ENCODE assay signal across 2 cellular contexts in genomic region chr10:110725809-110726641, GRCh38.
TF ChIP-seq lines count a peak whose summit lies in the region.

No MANE protein-coding gene starts in this region.

TF ChIP-seq in A549, 52 proteins besides CTCF, POLR2A, EP300 and RAD21 (continued from another document):
- TF ChIP-seq KDM5A (IDR thresholded peaks at IDR 0.05) (no peak), CHD2 (IDR thresholded peaks at IDR 0.05; ENCODE audit: low read length, partially characterized antibody) (no peak), MYC (IDR thresholded peaks at IDR 0.05; ENCODE audit: borderline replicate concordance, low read length) (no peak), CEBPB (IDR thresholded peaks at IDR 0.05) (no peak)

TF ChIP-seq in HEK293, 187 proteins besides CTCF, POLR2A, EP300 and RAD21 (continued from another document):
- TF ChIP-seq, protein P1, sequence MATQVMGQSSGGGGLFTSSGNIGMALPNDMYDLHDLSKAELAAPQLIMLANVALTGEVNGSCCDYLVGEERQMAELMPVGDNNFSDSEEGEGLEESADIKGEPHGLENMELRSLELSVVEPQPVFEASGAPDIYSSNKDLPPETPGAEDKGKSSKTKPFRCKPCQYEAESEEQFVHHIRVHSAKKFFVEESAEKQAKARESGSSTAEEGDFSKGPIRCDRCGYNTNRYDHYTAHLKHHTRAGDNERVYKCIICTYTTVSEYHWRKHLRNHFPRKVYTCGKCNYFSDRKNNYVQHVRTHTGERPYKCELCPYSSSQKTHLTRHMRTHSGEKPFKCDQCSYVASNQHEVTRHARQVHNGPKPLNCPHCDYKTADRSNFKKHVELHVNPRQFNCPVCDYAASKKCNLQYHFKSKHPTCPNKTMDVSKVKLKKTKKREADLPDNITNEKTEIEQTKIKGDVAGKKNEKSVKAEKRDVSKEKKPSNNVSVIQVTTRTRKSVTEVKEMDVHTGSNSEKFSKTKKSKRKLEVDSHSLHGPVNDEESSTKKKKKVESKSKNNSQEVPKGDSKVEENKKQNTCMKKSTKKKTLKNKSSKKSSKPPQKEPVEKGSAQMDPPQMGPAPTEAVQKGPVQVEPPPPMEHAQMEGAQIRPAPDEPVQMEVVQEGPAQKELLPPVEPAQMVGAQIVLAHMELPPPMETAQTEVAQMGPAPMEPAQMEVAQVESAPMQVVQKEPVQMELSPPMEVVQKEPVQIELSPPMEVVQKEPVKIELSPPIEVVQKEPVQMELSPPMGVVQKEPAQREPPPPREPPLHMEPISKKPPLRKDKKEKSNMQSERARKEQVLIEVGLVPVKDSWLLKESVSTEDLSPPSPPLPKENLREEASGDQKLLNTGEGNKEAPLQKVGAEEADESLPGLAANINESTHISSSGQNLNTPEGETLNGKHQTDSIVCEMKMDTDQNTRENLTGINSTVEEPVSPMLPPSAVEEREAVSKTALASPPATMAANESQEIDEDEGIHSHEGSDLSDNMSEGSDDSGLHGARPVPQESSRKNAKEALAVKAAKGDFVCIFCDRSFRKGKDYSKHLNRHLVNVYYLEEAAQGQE (tag by site-specific recombination; IDR thresholded peaks at IDR 0.05): peak; percentile 88
- peak; percentile 75 for TF ChIP-seq ZNF10 (tag by site-specific recombination; IDR thresholded peaks at IDR 0.05)
- TF ChIP-seq GLIS1 (tag by site-specific recombination; IDR thresholded peaks at IDR 0.05): peak; percentile 64
- 0 out of 2 replicates have a peak, but pooled peaks have one; percentile 31 for TF ChIP-seq PATZ1 (tag by site-specific recombination; IDR thresholded peaks at IDR 0.05)
- TF ChIP-seq, protein P2, sequence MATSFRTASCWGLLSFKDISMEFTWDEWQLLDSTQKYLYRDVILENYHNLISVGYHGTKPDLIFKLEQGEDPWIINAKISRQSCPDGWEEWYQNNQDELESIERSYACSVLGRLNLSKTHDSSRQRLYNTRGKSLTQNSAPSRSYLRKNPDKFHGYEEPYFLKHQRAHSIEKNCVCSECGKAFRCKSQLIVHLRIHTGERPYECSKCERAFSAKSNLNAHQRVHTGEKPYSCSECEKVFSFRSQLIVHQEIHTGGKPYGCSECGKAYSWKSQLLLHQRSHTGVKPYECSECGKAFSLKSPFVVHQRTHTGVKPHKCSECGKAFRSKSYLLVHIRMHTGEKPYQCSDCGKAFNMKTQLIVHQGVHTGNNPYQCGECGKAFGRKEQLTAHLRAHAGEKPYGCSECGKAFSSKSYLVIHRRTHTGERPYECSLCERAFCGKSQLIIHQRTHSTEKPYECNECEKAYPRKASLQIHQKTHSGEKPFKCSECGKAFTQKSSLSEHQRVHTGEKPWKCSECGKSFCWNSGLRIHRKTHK (tag by site-specific recombination; IDR thresholded peaks at IDR 0.05): no peak
- TF ChIP-seq ZBTB17 (tag by site-specific recombination; IDR thresholded peaks at IDR 0.05): peak; percentile 41
- 0 out of 2 replicates have a peak, but pooled peaks have one; percentile 37 for TF ChIP-seq PRDM4 (tag by site-specific recombination; IDR thresholded peaks at IDR 0.05)
- TF ChIP-seq GLI4 (tag by site-specific recombination; IDR thresholded peaks at IDR 0.05): no peak
- no peak for TF ChIP-seq BCL11B (tag by site-specific recombination; IDR thresholded peaks at IDR 0.05; ENCODE audit: low read depth)
- TF ChIP-seq ZNF600 (tag by site-specific recombination; IDR thresholded peaks at IDR 0.05): peak; percentile 81
- TF ChIP-seq, protein P3, sequence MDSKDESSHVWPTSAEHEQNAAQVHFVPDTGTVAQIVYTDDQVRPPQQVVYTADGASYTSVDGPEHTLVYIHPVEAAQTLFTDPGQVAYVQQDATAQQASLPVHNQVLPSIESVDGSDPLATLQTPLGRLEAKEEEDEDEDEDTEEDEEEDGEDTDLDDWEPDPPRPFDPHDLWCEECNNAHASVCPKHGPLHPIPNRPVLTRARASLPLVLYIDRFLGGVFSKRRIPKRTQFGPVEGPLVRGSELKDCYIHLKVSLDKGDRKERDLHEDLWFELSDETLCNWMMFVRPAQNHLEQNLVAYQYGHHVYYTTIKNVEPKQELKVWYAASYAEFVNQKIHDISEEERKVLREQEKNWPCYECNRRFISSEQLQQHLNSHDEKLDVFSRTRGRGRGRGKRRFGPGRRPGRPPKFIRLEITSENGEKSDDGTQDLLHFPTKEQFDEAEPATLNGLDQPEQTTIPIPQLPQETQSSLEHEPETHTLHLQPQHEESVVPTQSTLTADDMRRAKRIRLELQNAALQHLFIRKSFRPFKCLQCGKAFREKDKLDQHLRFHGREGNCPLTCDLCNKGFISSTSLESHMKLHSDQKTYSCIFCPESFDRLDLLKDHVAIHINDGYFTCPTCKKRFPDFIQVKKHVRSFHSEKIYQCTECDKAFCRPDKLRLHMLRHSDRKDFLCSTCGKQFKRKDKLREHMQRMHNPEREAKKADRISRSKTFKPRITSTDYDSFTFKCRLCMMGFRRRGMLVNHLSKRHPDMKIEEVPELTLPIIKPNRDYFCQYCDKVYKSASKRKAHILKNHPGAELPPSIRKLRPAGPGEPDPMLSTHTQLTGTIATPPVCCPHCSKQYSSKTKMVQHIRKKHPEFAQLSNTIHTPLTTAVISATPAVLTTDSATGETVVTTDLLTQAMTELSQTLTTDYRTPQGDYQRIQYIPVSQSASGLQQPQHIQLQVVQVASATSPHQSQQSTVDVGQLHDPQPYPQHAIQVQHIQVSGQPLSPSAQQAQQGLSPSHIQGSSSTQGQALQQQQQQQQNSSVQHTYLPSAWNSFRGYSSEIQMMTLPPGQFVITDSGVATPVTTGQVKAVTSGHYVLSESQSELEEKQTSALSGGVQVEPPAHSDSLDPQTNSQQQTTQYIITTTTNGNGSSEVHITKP (tag by site-specific recombination; IDR thresholded peaks at IDR 0.05): peak; percentile 93
- TF ChIP-seq, protein P4, sequence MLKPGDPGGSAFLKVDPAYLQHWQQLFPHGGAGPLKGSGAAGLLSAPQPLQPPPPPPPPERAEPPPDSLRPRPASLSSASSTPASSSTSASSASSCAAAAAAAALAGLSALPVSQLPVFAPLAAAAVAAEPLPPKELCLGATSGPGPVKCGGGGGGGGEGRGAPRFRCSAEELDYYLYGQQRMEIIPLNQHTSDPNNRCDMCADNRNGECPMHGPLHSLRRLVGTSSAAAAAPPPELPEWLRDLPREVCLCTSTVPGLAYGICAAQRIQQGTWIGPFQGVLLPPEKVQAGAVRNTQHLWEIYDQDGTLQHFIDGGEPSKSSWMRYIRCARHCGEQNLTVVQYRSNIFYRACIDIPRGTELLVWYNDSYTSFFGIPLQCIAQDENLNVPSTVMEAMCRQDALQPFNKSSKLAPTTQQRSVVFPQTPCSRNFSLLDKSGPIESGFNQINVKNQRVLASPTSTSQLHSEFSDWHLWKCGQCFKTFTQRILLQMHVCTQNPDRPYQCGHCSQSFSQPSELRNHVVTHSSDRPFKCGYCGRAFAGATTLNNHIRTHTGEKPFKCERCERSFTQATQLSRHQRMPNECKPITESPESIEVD (tag by site-specific recombination; IDR thresholded peaks at IDR 0.05): no peak
TF ChIP-seq in HEK293: peak in this region for 9.
